3 cellular contexts compared by ENCODE assay signal in the genomic region with DNA sequence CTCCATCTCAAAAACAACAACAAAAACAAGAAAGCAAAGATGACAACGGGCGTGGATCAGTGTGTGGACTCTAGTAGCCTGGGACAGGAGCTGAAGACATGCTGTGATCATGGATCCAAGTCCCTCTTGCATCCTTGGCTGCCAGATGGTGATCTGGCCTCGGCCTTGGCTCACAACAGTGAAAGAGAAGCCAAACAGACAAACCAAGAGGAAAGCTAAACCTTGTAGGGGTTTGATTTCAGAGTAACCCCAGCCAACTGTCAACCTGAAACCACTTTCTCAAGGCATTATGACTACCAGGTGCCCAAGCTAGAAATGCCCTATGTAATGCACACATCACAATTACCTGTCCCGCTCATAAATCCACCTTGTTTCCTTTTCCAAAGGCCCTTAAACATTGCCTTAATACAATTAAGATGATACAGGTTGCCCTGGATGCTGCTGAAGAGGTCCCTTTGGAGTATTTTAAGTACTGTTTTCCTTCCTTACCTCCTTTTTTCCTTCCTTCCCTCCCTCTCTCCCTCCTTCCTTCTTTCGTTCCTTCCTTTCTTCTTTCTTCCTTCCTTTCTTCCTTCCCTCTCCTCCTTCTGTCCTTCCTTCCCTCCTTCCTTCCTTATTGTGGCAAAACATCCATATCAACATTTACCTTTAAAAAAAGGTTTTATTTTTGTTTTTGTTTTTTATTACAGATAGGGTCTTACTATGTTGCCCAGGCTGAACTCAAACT.
TF ChIP-seq lines count a peak whose summit lies in the region.

No MANE protein-coding gene starts in this region.

TF ChIP-seq in GM12891, 5 proteins besides CTCF, POLR2A, EP300 and RAD21:
- no peak for TF ChIP-seq TAF1 (IDR thresholded peaks at IDR 0.05; ENCODE audit: low read depth, low read length)
- no peak for TF ChIP-seq POLR2AphosphoS5 (IDR thresholded peaks at IDR 0.05; ENCODE audit: low read depth, low read length)
- TF ChIP-seq PAX5 (IDR thresholded peaks at IDR 0.05; ENCODE audit: insufficient read depth, low read length, severe bottlenecking) = no peak
- TF ChIP-seq POU2F2 (IDR thresholded peaks at IDR 0.05; ENCODE audit: low read depth, low read length) = no peak
- no peak for TF ChIP-seq SPI1 (IDR thresholded peaks at IDR 0.05; ENCODE audit: low read depth, low read length)

TF ChIP-seq in HEK293, 187 proteins besides CTCF, POLR2A, EP300 and RAD21:
- TF ChIP-seq ZNF121 (tag by site-specific recombination; IDR thresholded peaks at IDR 0.05) (peak; percentile 73; the same call in 1 of the 2 replicates), ZNF366 (tag by site-specific recombination; conservative IDR thresholded peaks at IDR 0.05) (peak; percentile 95), ZNF76 (tag by site-specific recombination; IDR thresholded peaks at IDR 0.05; ENCODE audit: borderline replicate concordance, low read depth) (no peak), ZBTB17 (tag by site-specific recombination; IDR thresholded peaks at IDR 0.05) (peak; percentile 31; the same call in 1 of the 2 replicates)
- TF ChIP-seq, protein P1, sequence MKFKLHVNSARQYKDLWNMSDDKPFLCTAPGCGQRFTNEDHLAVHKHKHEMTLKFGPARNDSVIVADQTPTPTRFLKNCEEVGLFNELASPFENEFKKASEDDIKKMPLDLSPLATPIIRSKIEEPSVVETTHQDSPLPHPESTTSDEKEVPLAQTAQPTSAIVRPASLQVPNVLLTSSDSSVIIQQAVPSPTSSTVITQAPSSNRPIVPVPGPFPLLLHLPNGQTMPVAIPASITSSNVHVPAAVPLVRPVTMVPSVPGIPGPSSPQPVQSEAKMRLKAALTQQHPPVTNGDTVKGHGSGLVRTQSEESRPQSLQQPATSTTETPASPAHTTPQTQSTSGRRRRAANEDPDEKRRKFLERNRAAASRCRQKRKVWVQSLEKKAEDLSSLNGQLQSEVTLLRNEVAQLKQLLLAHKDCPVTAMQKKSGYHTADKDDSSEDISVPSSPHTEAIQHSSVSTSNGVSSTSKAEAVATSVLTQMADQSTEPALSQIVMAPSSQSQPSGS (tag by site-specific recombination; IDR thresholded peaks at IDR 0.05; ENCODE audit: low read depth) = no peak

TF ChIP-seq in GM12878, 131 proteins besides CTCF, POLR2A, EP300 and RAD21:
- no peak for TF ChIP-seq ETV6 (conservative IDR thresholded peaks at IDR 0.05 in 1 of 2, IDR thresholded peaks at IDR 0.05 in 1 of 2; ENCODE audit: borderline replicate concordance in 1 of 2, low read depth in 1 of 2)
- peak; percentile 27; the same call in 1 of the 2 replicates for TF ChIP-seq RUNX3 (IDR thresholded peaks at IDR 0.05; ENCODE audit: low read length)
